ENCODE assay signal across 1 cellular context in the genomic region with DNA sequence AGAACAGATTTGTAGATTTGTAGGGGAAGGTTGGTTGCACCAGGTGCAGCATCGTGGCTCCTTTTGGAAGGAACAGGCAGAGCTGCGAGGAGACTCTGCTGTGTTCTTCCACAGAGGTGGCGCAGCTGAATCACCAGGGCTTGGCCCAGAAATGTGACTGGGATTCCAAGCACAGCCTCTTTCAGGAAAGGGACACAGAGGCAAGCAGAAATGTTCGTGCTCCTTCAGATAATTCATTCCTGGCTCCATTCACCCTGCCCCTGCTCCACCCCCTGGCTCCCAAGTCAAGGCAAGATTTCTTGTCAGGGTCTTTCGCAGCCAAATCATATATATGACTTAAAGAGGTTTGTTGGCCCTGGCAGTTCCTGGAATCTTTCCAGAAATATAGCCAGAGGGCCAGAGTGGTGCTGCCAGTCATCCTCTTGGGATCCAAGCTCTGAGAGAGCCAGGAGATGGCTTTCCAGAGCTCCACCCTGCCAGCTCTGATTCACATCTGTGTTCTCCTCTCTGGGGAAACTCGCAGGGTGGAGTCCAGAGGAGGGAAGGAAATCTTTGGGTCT.
TF ChIP-seq lines count a peak whose summit lies in the region.

No MANE protein-coding gene starts in this region.

TF ChIP-seq in H1, 55 proteins besides CTCF, POLR2A, EP300 and RAD21 (continued from another document):
- TF ChIP-seq ZNF274 (IDR thresholded peaks at IDR 0.05; ENCODE audit: borderline replicate concordance, extremely low read depth, low read length) = no peak
